17 cellular contexts compared by ENCODE assay signal in the genomic region with DNA sequence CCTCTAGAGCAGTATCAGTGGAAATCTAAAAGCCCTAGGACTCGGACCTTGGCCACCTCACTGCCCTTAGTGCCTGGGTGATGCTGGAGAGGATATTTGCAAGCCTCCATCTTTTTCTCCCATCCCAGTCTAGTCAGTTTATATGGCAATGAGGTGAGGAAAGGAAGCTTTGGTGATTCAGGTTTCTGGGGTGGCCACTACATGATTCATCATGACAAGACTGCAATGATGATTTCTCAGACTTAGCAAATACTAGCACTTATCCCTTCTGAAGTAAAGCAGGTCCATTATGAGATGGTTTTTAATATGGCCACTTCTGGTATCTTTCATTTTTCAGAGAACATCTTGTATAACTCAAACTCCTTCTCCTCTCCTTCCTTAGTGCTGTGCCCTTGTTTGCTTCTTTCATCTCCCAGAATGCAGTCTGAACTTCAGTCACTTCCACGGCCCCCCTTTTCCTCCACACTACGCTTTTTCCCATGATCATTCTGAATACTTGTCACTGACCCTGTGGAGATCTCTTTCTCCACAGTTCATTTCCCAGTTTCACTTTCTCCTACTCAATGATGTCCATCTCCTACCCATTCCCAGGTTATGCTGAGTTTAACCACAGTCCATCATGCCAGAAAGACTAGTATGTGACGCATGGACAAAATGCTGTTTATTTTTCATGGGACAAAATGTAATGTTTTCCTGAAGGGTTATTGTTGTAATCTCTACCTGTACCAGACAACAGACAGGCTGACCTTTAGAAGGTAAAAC. TPM values are rescaled to one million over a fixed set of nuclear protein-coding genes. Genes with fewer than 3 reads are reported as not detected.
"Had no signal": no experiment of that assay in that cellular context is flagged by ENCODE, and none has a peak within 500 bp of the region (broad histone marks: within the 10 kb centered on the region; RNA-seq: fewer than 3 reads in every experiment).

No MANE protein-coding gene starts in this region.

RNA-seq across cellular contexts. Expression of gene TERB2, which starts 57.4 kb away (rescaled TPM):
- total RNA-seq: activated T-helper 1 cell treated with anti-CD3 and anti-CD28 coated beads, Interleukin-12 subunit alpha, Interleukin-12 subunit beta, Interleukin-2, Interleukin-4 antibody, amounts not matched to agents 30 ng/mL and 10 ng/mL and 1 ng/mL, durations not matched to agents 14 hours and 24 hours and 36 hours; adrenal gland; breast epithelium; colonic mucosa; dorsolateral prefrontal cortex; fibroblast of villous mesenchyme; heart right ventricle; kidney; left lung; lung microvascular endothelial cell; mesothelial cell of epicardium; naive thymus-derived CD8-positive, alpha-beta T cell; omental fat pad; subcutaneous adipose tissue; T-cell; upper lobe of right lung had no signal
- polyA plus RNA-seq: adrenal gland; heart right ventricle; naive thymus-derived CD8-positive, alpha-beta T cell; thymus had no signal
